ENCODE assay signal across 11 cellular contexts in the genomic region with DNA sequence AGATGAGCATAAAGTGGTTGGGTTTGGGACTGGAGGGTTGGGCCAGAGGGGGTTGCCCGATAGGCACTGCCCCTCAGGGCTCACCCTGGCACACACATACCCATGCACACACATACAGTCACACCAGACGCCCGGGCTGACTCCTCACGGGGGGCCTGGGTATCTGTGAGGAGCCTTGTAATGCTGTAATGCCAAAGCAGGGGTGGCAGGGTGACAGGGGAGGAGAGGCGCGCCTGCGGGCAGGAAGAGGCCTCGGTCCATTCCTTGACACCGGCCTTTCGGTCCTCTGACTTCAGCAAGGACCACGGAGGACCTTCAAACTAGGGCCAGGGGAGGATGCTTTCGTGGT. TPM values are rescaled to one million over a fixed set of nuclear protein-coding genes. Genes with fewer than 3 reads are reported as not detected.
DNase-seq lines count a peak whose midpoint lies in the region; ATAC-seq and TF ChIP-seq lines count a peak whose summit lies in the region.
"Had no signal": no experiment of that assay in that cellular context is flagged by ENCODE, and none has a peak within 500 bp of the region (broad histone marks: within the 10 kb centered on the region; RNA-seq: fewer than 3 reads in every experiment).

No MANE protein-coding gene starts in this region.

- H3K4me1 ChIP-seq in BE2C (peaks cover 20% of the 10 kb centered on the region), NT2/D1 (ENCODE audit: insufficient read depth, insufficient read length) (peaks cover 12% of the 10 kb centered on the region), esophagus muscularis mucosa (peaks cover 8 to 19% (median 14%) of the 10 kb centered on the region in 4 donors)
- H3K4me1 ChIP-seq: pancreas had no signal

- 49% methylated on average over 9 of the region's 12 CpGs for WGBS in esophagus muscularis mucosa

- H3K4me1 Mint-ChIP-seq in neural crest cell = peaks cover 17% of the 10 kb centered on the region

- H3K36me3 ChIP-seq in BE2C = no peaks in the 10 kb centered on the region
- H3K36me3 ChIP-seq in NT2/D1 (ENCODE audit: insufficient read depth, insufficient read length, low read length) = no peaks in the 10 kb centered on the region
- no peaks in the 10 kb centered on the region for H3K36me3 ChIP-seq in esophagus muscularis mucosa
- H3K36me3 ChIP-seq: pancreas had no signal

- H3K27ac Mint-ChIP-seq in neural crest cell (ENCODE audit: unreplicated experiment) = no peak overlapping the region

- ATAC-seq in GM21526 (IDR thresholded peaks at IDR 0.05; ENCODE audit: low FRiP score, unreplicated experiment) (no peak), HG02852 (IDR thresholded peaks at IDR 0.05; ENCODE audit: unreplicated experiment) (no peak)

- intact Hi-C loops in esophagus muscularis mucosa (cut with DNase I) = no loop called here

- DNase-seq in BE2C = no peak
- DNase-seq in NT2/D1 (ENCODE audit: low read depth, low spot score) = no peak
- DNase-seq in esophagus muscularis mucosa (ENCODE audit: extremely low spot score) = no peak
- DNase-seq in neural crest cell (ENCODE audit: low read depth, low spot score) = no peak
- no peak for DNase-seq in HK-2 (ENCODE audit: unreplicated experiment)
- no peak for DNase-seq in SW480 (ENCODE audit: low spot score)
- DNase-seq: DMS79 had no signal

- peaks cover 26% of the 10 kb centered on the region for H3K27me3 Mint-ChIP-seq in neural crest cell (ENCODE audit: low read depth)

- H3K36me3 Mint-ChIP-seq in neural crest cell (ENCODE audit: low read depth) = no peaks in the 10 kb centered on the region

- no peaks in the 10 kb centered on the region for H3K9me3 ChIP-seq in BE2C
- no peaks in the 10 kb centered on the region for H3K9me3 ChIP-seq in NT2/D1 (ENCODE audit: insufficient read depth, low read length)
- no peaks in the 10 kb centered on the region for H3K9me3 ChIP-seq in esophagus muscularis mucosa
- H3K9me3 ChIP-seq: pancreas had no signal

- peak overlapping the region; percentile 54 for H3K4me3 Mint-ChIP-seq in neural crest cell

- H3K4me3 ChIP-seq in BE2C (ENCODE audit: low read depth, low read length) (peak overlapping the region; percentile 79), NT2/D1 (ENCODE audit: insufficient read length, low read depth) (no peak overlapping the region), esophagus muscularis mucosa (peak overlapping the region; percentile 55 to 67 (median 58))

- H3K27me3 ChIP-seq in BE2C = no peaks in the 10 kb centered on the region
- peaks cover 25% of the 10 kb centered on the region for H3K27me3 ChIP-seq in NT2/D1 (ENCODE audit: insufficient read depth, insufficient read length)
- peaks cover 0 to 13% (median 0%) of the 10 kb centered on the region in 4 donors for H3K27me3 ChIP-seq in esophagus muscularis mucosa
- H3K27me3 ChIP-seq: pancreas had no signal

- no peak for TF ChIP-seq POLR2A in esophagus muscularis mucosa (IDR thresholded peaks at IDR 0.05; ENCODE audit: low read depth)

- TF ChIP-seq CTCF in BE2C (IDR thresholded peaks at IDR 0.05; ENCODE audit: low read depth, low read length) (no peak), esophagus muscularis mucosa (IDR thresholded peaks at IDR 0.05) (no peak), neural crest cell (conservative IDR thresholded peaks at IDR 0.05) (no peak)

- peak overlapping the region; percentile 56 to 73 (median 66) for H3K27ac ChIP-seq in esophagus muscularis mucosa (replicated peaks in 1 of 4)
- H3K27ac ChIP-seq: pancreas had no signal

- H3K9ac ChIP-seq in NT2/D1 (ENCODE audit: insufficient read length, low read depth) = peak overlapping the region; percentile 39

- no peaks in the 10 kb centered on the region for H3K9me3 Mint-ChIP-seq in neural crest cell

- TF ChIP-seq EP300 in esophagus muscularis mucosa (IDR thresholded peaks at IDR 0.05) = no peak

RNA-seq across cellular contexts. Expression of a gene that starts 0.4 kb away (rescaled TPM):
- 226 TPM for polyA plus RNA-seq in BE2C (2012; ENCODE audit: insufficient read depth, insufficient read length, low read depth)
- total RNA-seq in esophagus muscularis mucosa = 10 to 100 TPM in 1 of 4 donors, 1 to 10 TPM in 3; 4.1 to 10.3 (median 7.4) TPM
- 0.73 and 1.6 TPM in 2 replicates for total RNA-seq in neural crest cell

RNA-seq across cellular contexts. Expression of a gene that starts 47.2 kb away (rescaled TPM):
- polyA plus RNA-seq in BE2C (2012; ENCODE audit: insufficient read depth, insufficient read length, low read depth) = 2.5 TPM
- total RNA-seq in esophagus muscularis mucosa = not detected
- total RNA-seq in neural crest cell = not detected in 2 replicates
- total RNA-seq: RPMI7951 had no signal

RNA-seq across cellular contexts. Expression of a gene that starts 58.3 kb away (rescaled TPM):
- polyA plus RNA-seq in BE2C (2012; ENCODE audit: insufficient read depth, insufficient read length, low read depth) = 3.4 TPM
- total RNA-seq in esophagus muscularis mucosa (under 1 TPM in 1 of 4 donors, not detected in 3; 0.83 TPM), neural crest cell (1.2 and 2.4 TPM in 2 replicates)
- total RNA-seq: RPMI7951 had no signal
